ENCODE assay signal across 1 cellular context in genomic region chr2:95020275-95021014, GRCh38.
TF ChIP-seq lines count a peak whose summit lies in the region.

No MANE protein-coding gene starts in this region.

TF ChIP-seq in IMR-90, 13 proteins besides CTCF, POLR2A, EP300 and RAD21 (continued from another document):
- TF ChIP-seq USF2 (IDR thresholded peaks at IDR 0.05; ENCODE audit: low read depth, low read length) (no peak), MAZ (IDR thresholded peaks at IDR 0.05; ENCODE audit: borderline replicate concordance, low read depth, low read length) (no peak)
